In the genomic region with DNA sequence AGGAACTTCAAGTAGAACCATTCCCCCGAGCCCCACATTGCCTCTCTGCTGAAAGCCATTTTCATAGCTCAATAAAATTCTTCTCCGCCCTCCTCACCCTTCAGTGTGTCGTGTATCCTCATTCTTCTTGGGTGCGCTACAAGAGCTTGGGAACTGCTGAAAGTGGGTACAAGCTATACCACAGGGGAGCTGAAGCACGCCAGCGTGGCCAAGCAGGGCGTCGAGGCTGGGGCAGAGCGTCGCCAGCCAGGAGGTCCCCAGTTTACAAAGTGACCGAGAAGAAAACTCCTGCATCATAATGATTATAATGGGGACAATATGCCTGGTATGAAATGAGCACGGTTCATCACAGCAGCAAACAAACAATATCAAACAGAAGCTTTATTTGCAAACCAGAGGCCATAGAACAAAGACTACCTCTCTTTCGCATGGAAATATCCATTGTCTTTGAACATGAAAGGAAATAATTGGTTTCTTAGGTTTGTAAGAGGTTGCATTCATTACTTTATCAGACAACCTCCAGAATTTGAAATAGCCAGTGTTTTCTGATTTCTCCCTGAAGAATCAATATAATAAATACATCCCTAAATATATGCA, we compare ENCODE assay signal across 24 cellular contexts.
"Had no signal": no experiment of that assay in that cellular context is flagged by ENCODE, and none has a peak within 500 bp of the region (broad histone marks: within the 10 kb centered on the region; RNA-seq: fewer than 3 reads in every experiment).

No MANE protein-coding gene starts in this region.

- DNase-seq: IMR-90, Karpas-422, KG1, MG63, NCI-H1092, NCI-H1105 treated with DMSO at 0.1 percent for 48 hours, NCI-H1436, NCI-H187, NCI-H2029, NCI-H2081 treated with DMSO at 0.1 percent for 48 hours, NCI-H2171, NCI-H226, NCI-H446, NCI-H510A, NCI-H524 treated with DMSO at 0.1 percent for 48 hours, NCI-H774, Right ventricle myocardium superior, RPMI8226, SK-N-SH, SW 1271, T-cell had no signal

- H3K4me2 ChIP-seq: SK-N-SH had no signal

- H3K9me3 ChIP-seq: MG63, SK-N-SH had no signal

- H3K27ac ChIP-seq: HL-60 had no signal

- H3K4me3 Mint-ChIP-seq: T-cell had no signal

- H3K27ac Mint-ChIP-seq: T-cell had no signal

- H3K4me3 ChIP-seq: MG63 had no signal

- H3K9ac ChIP-seq: SK-N-SH had no signal

- H3K27me3 ChIP-seq: MG63 had no signal

- H3K27me3 Mint-ChIP-seq: T-cell had no signal

- H3K36me3 ChIP-seq: MG63 had no signal

- ATAC-seq: T-cell had no signal

- FAIRE-seq: HTR-8/SVneo, RCC 7860 had no signal
